27 cellular contexts compared by ENCODE assay signal in genomic region chr6:34514112-34514511, GRCh38. TPM values are rescaled to one million over a fixed set of nuclear protein-coding genes. Genes with fewer than 3 reads are reported as not detected.
DNase-seq lines count a peak whose midpoint lies in the region; ATAC-seq and TF ChIP-seq lines count a peak whose summit lies in the region.
"Had no signal": no experiment of that assay in that cellular context is flagged by ENCODE, and none has a peak within 500 bp of the region (broad histone marks: within the 10 kb centered on the region; RNA-seq: fewer than 3 reads in every experiment).

No MANE protein-coding gene starts in this region.

- TF ChIP-seq CTCF in GM23338 (conservative IDR thresholded peaks at IDR 0.05; ENCODE audit: low read depth in 2 of 2) (no peak), hepatocyte (IDR thresholded peaks at IDR 0.05; ENCODE audit: poor library complexity) (no peak), neural cell (IDR thresholded peaks at IDR 0.05; ENCODE audit: poor library complexity, severe bottlenecking) (no peak)

- TF ChIP-seq RAD21 in neural cell (conservative IDR thresholded peaks at IDR 0.05): no peak

- no peaks in the 10 kb centered on the region for H3K27me3 ChIP-seq in GM23338 (ENCODE audit: insufficient read depth)
- H3K27me3 ChIP-seq in hepatocyte: peaks cover 5% of the 10 kb centered on the region
- no peaks in the 10 kb centered on the region for H3K27me3 ChIP-seq in neural cell (ENCODE audit: insufficient read depth, low read depth, low read length)
- H3K27me3 ChIP-seq: BE2C had no signal

- peaks cover 25% of the 10 kb centered on the region for H3K4me1 Mint-ChIP-seq in GM23338
- H3K4me1 Mint-ChIP-seq in stimulated activated memory B cell treated with anti-CD40 and anti-IgM and Interleukin-4, amounts not matched to agents 10 μg/mL and 1 μg/mL and 100 μg/mL, for 72 hours: no peaks in the 10 kb centered on the region
- H3K4me1 Mint-ChIP-seq in activated CD8-positive, alpha-beta memory T cell treated with anti-CD3 and anti-CD28 coated beads, Interleukin-2, amount 10 ng/mL, durations not matched to agents 7 days and 5 days: no peaks in the 10 kb centered on the region
- H3K4me1 Mint-ChIP-seq: stimulated activated naive CD8-positive, alpha-beta T cell treated with anti-CD3 and anti-CD28 coated beads, Interleukin-15, amount 100 ng/mL, for 72 hours had no signal

- no peaks in the 10 kb centered on the region for H3K9me3 ChIP-seq in hepatocyte (ENCODE audit: low read depth)
- H3K9me3 ChIP-seq in neural cell (ENCODE audit: low read length): no peaks in the 10 kb centered on the region
- H3K9me3 ChIP-seq: BE2C had no signal

- H3K4me1 ChIP-seq in GM23338 (ENCODE audit: insufficient read depth) (no peaks in the 10 kb centered on the region), hepatocyte (ENCODE audit: insufficient read depth) (peaks cover 4% of the 10 kb centered on the region)
- H3K4me1 ChIP-seq: A549, transverse colon had no signal

- H3K4me3 Mint-ChIP-seq in GM23338: peak overlapping the region; percentile 93
- no peak overlapping the region for H3K4me3 Mint-ChIP-seq in stimulated activated memory B cell treated with anti-CD40 and anti-IgM and Interleukin-4, amounts not matched to agents 10 μg/mL and 1 μg/mL and 100 μg/mL, for 72 hours
- no peak overlapping the region for H3K4me3 Mint-ChIP-seq in activated CD8-positive, alpha-beta memory T cell treated with anti-CD3 and anti-CD28 coated beads, Interleukin-2, amount 10 ng/mL, durations not matched to agents 7 days and 5 days
- H3K4me3 Mint-ChIP-seq: IgD-negative memory B cell; memory B cell; stimulated activated naive CD8-positive, alpha-beta T cell treated with anti-CD3 and anti-CD28 coated beads, Interleukin-15, amount 100 ng/mL, for 72 hours had no signal

- peak overlapping the region; percentile 77 for H3K9ac ChIP-seq in neural cell (ENCODE audit: low read length)

- H3K9me2 ChIP-seq in GM23338 (ENCODE audit: insufficient read depth): no peaks in the 10 kb centered on the region
- no peaks in the 10 kb centered on the region for H3K9me2 ChIP-seq in hepatocyte (replicated peaks; ENCODE audit: insufficient read depth)
- no peaks in the 10 kb centered on the region for H3K9me2 ChIP-seq in neural cell (ENCODE audit: insufficient read depth, low read length)

- H3K27me3 Mint-ChIP-seq in GM23338 (ENCODE audit: insufficient read depth, low read depth, poor library complexity): peaks cover 9% of the 10 kb centered on the region
- peaks cover 41% of the 10 kb centered on the region for H3K27me3 Mint-ChIP-seq in stimulated activated memory B cell treated with anti-CD40 and anti-IgM and Interleukin-4, amounts not matched to agents 10 μg/mL and 1 μg/mL and 100 μg/mL, for 72 hours
- peaks cover 6% of the 10 kb centered on the region for H3K27me3 Mint-ChIP-seq in activated CD8-positive, alpha-beta memory T cell treated with anti-CD3 and anti-CD28 coated beads, Interleukin-2, amount 10 ng/mL, durations not matched to agents 7 days and 5 days

- H3K79me2 ChIP-seq in GM23338 (replicated peaks; ENCODE audit: insufficient read depth): no peaks in the 10 kb centered on the region
- no peaks in the 10 kb centered on the region for H3K79me2 ChIP-seq in hepatocyte
- H3K79me2 ChIP-seq in neural cell (replicated peaks; ENCODE audit: insufficient read depth, low read length): no peaks in the 10 kb centered on the region

- H3K4me2 ChIP-seq in GM23338 (peak overlapping the region; percentile 86), hepatocyte (peak overlapping the region; percentile 80), neural cell (ENCODE audit: low read length) (peak overlapping the region; percentile 8)
- H3K4me2 ChIP-seq: A549 had no signal

- H4K20me1 ChIP-seq in GM23338 (replicated peaks; ENCODE audit: insufficient read depth) (no peaks in the 10 kb centered on the region; the same call in 1 of the 2 replicates), hepatocyte (ENCODE audit: insufficient read depth, poor library complexity, severe bottlenecking) (no peaks in the 10 kb centered on the region), neural cell (ENCODE audit: insufficient read depth) (no peaks in the 10 kb centered on the region)

- 80% methylated on average over 8 of the region's 8 CpGs for WGBS in hepatocyte (ENCODE audit: low lambda C conversion rate, missing lambda C conversion rate)

- no peak for TF ChIP-seq EP300 in neural cell (conservative IDR thresholded peaks at IDR 0.05; ENCODE audit: poor library complexity, severe bottlenecking)

- H3F3A ChIP-seq in GM23338 (replicated peaks; ENCODE audit: low read depth): no peaks in the 10 kb centered on the region
- H3F3A ChIP-seq in neural cell (ENCODE audit: insufficient read depth, low read length, poor library complexity, severe bottlenecking): no peaks in the 10 kb centered on the region

- H2AFZ ChIP-seq in GM23338 (peak overlapping the region; percentile 63; the same call in 1 of the 2 replicates), hepatocyte (no peak overlapping the region), neural cell (ENCODE audit: low read depth, low read length) (no peak overlapping the region)

- H3K9me3 Mint-ChIP-seq in GM23338: peaks cover 8% of the 10 kb centered on the region; the same call in 2 of the 3 replicates
- H3K9me3 Mint-ChIP-seq in stimulated activated memory B cell treated with anti-CD40 and anti-IgM and Interleukin-4, amounts not matched to agents 10 μg/mL and 1 μg/mL and 100 μg/mL, for 72 hours: peaks cover 6% of the 10 kb centered on the region
- H3K9me3 Mint-ChIP-seq in activated CD8-positive, alpha-beta memory T cell treated with anti-CD3 and anti-CD28 coated beads, Interleukin-2, amount 10 ng/mL, durations not matched to agents 7 days and 5 days (ENCODE audit: low read depth): peaks cover 4% of the 10 kb centered on the region

- peak overlapping the region; percentile 74 for H3K4me3 ChIP-seq in GM23338
- H3K4me3 ChIP-seq in hepatocyte: no peak overlapping the region
- peak overlapping the region; percentile 67 for H3K4me3 ChIP-seq in neural cell (ENCODE audit: low read length)
- H3K4me3 ChIP-seq: A549, GM12878, transverse colon had no signal

- no peaks in the 10 kb centered on the region for H3K36me3 ChIP-seq in GM23338 (ENCODE audit: insufficient read depth)
- H3K36me3 ChIP-seq in hepatocyte (replicated peaks; ENCODE audit: insufficient read depth, low read depth): no peaks in the 10 kb centered on the region
- no peaks in the 10 kb centered on the region for H3K36me3 ChIP-seq in neural cell (ENCODE audit: insufficient read depth, low read length)
- H3K36me3 ChIP-seq: BE2C, transverse colon had no signal

- CTCF ChIA-PET in activated CD8-positive, alpha-beta memory T cell treated with anti-CD3 and anti-CD28 coated beads, Interleukin-2, amount 10 ng/mL, durations not matched to agents 7 days and 5 days (lab: Charles Lee): no interaction called here

- DNase-seq in GM23338 (ENCODE audit: low spot score) (no peak), hepatocyte (ENCODE audit: low spot score) (no peak), cerebellar nuclear complex (lab: John Stamatoyannopoulos, UW) (no peak), NCI-H1694 (lab: John Stamatoyannopoulos, UW) (no peak)
- DNase-seq in activated CD8-positive, alpha-beta memory T cell treated with anti-CD3 and anti-CD28 coated beads, Interleukin-2, amount 10 ng/mL, durations not matched to agents 7 days and 5 days: no peak
- DNase-seq: activated CD4-positive, alpha-beta T cell treated with anti-CD3 and anti-CD28 coated beads, Interleukin-2, amount 50 U/mL, for 4 hours; activated CD8-positive, alpha-beta memory T cell treated with anti-CD3 and anti-CD28 coated beads, Interleukin-2, amount 50 U/mL, for 48 hours; DMS79; kidney glomerular epithelial cell; stimulated activated naive CD8-positive, alpha-beta T cell treated with anti-CD3 and anti-CD28 coated beads, Interleukin-15, amount 100 ng/mL, for 72 hours; transverse colon had no signal

- ATAC-seq in GM23338: no peak
- no peak for ATAC-seq in stimulated activated memory B cell treated with anti-CD40 and anti-IgM and Interleukin-4, amounts not matched to agents 10 μg/mL and 1 μg/mL and 100 μg/mL, for 72 hours
- ATAC-seq in activated CD8-positive, alpha-beta memory T cell treated with anti-CD3 and anti-CD28 coated beads, Interleukin-2, amount 10 ng/mL, durations not matched to agents 7 days and 5 days: no peak
- ATAC-seq: GM12878; stimulated activated naive CD8-positive, alpha-beta T cell treated with anti-CD3 and anti-CD28 coated beads, Interleukin-15, amount 100 ng/mL, for 72 hours had no signal

- no peak overlapping the region for H3K27ac ChIP-seq in GM23338 (ENCODE audit: low read depth)
- H3K27ac ChIP-seq in angular gyrus (ENCODE audit: low read depth, low read length): peak overlapping the region; percentile 59
- no peak overlapping the region for H3K27ac ChIP-seq in hepatocyte
- peak overlapping the region; percentile 75 for H3K27ac ChIP-seq in neural cell (ENCODE audit: low read length)
- H3K27ac ChIP-seq: A549, RWPE1, transverse colon had no signal

- no peak overlapping the region for H3K27ac Mint-ChIP-seq in GM23338
- no peak overlapping the region for H3K27ac Mint-ChIP-seq in stimulated activated memory B cell treated with anti-CD40 and anti-IgM and Interleukin-4, amounts not matched to agents 10 μg/mL and 1 μg/mL and 100 μg/mL, for 72 hours
- H3K27ac Mint-ChIP-seq in activated CD8-positive, alpha-beta memory T cell treated with anti-CD3 and anti-CD28 coated beads, Interleukin-2, amount 10 ng/mL, durations not matched to agents 7 days and 5 days: no peak overlapping the region
- H3K27ac Mint-ChIP-seq: activated T-helper 2 cell treated with anti-CD3 and anti-CD28 coated beads, Interferon-gamma antibody, Interleukin-2, Interleukin-4, amounts not matched to agents 10 μg/mL and 5 μg/mL and 100 μg/mL, durations not matched to agents 14 hours and 24 hours and 36 hours; IgD-negative memory B cell; memory B cell; stimulated activated naive CD8-positive, alpha-beta T cell treated with anti-CD3 and anti-CD28 coated beads, Interleukin-15, amount 100 ng/mL, for 72 hours had no signal

- H3K36me3 Mint-ChIP-seq in GM23338 (ENCODE audit: low read depth): no peaks in the 10 kb centered on the region
- no peaks in the 10 kb centered on the region for H3K36me3 Mint-ChIP-seq in stimulated activated memory B cell treated with anti-CD40 and anti-IgM and Interleukin-4, amounts not matched to agents 10 μg/mL and 1 μg/mL and 100 μg/mL, for 72 hours
- peaks cover 3% of the 10 kb centered on the region for H3K36me3 Mint-ChIP-seq in activated CD8-positive, alpha-beta memory T cell treated with anti-CD3 and anti-CD28 coated beads, Interleukin-2, amount 10 ng/mL, durations not matched to agents 7 days and 5 days

RNA-seq across cellular contexts. Expression of gene SPDEF, which starts 42.0 kb away (rescaled TPM):
- 0.69 TPM in 1 of 2 replicates, not detected in the other for total RNA-seq in GM23338 (2014; rRNA removed; shearing (Covaris generic))
- polyA plus RNA-seq in GM23338 (2016; fragmentation: Nextera tagmentation; extraction: Ambion mirVana) (not detected in 2 replicates), hepatocyte (0.34 and 0.80 TPM in 2 replicates), neural cell (0.24 and 0.36 TPM in 2 replicates)
- total RNA-seq in hepatocyte: 0.48 and 1.5 TPM in 2 replicates
- polyA minus RNA-seq in neural cell: 0.24 TPM in 1 of 2 replicates, not detected in the other
- total RNA-seq in activated CD8-positive, alpha-beta memory T cell treated with anti-CD3 and anti-CD28 coated beads, Interleukin-2, amount 10 ng/mL, durations not matched to agents 7 days and 5 days: under 1 TPM in 1 of 2 experiments, not detected in 1; 0.12 TPM
- total RNA-seq: epithelial cell of proximal tubule; GM12878; MCF 10A; osteocyte; T-helper 2 cell treated with Interferon-gamma antibody and Interleukin-4, amounts not matched to agents 100 ng/mL and 5 ng/mL, for 36 hours had no signal
- polyA plus RNA-seq: GM12878, IgD-negative memory B cell had no signal

RNA-seq across cellular contexts. Expression of gene PACSIN1, which starts 48.2 kb away (rescaled TPM):
- total RNA-seq in GM23338 (2014; rRNA removed; shearing (Covaris generic)): 6.2 and 8.7 TPM in 2 replicates
- polyA plus RNA-seq in GM23338 (2016; fragmentation: Nextera tagmentation; extraction: Ambion mirVana) (4.7 and 5.2 TPM in 2 replicates), hepatocyte (0.05 and 0.33 TPM in 2 replicates), neural cell (3.1 and 5.7 TPM in 2 replicates)
- 0.37 TPM in 1 of 2 replicates, not detected in the other for total RNA-seq in hepatocyte
- polyA minus RNA-seq in neural cell: 1.9 and 2.4 TPM in 2 replicates
- 1 to 10 TPM in 1 of 2 experiments, under 1 TPM in 1; 0.59 to 2.2 TPM for total RNA-seq in activated CD8-positive, alpha-beta memory T cell treated with anti-CD3 and anti-CD28 coated beads, Interleukin-2, amount 10 ng/mL, durations not matched to agents 7 days and 5 days
- total RNA-seq: activated T-helper 2 cell treated with anti-CD3 and anti-CD28 coated beads, Interferon-gamma antibody, Interleukin-2, Interleukin-4, amounts not matched to agents 10 μg/mL and 5 μg/mL and 100 μg/mL, durations not matched to agents 14 hours and 24 hours and 36 hours; bronchial epithelial cell; dermis blood vessel endothelial cell; MCF 10A; osteocyte had no signal
- polyA plus RNA-seq: IgD-negative memory B cell had no signal

Comparison
In these comparisons a context has a peak if more than half of its experiments do, and no peak if none do; other contexts are left out.
1. H3K27ac ChIP-seq: peak in angular gyrus (single experiment) and neural cell (single experiment); none in GM23338 (single experiment) and hepatocyte (single experiment).
2. H3K4me2 ChIP-seq: peak in every context shown above with its lines; median percentile 86 in GM23338; 80 in hepatocyte; 8 in neural cell.